19 cellular contexts compared by ENCODE assay signal in genomic region chr1:229913491-229913890, GRCh38.
DNase-seq lines count a peak whose midpoint lies in the region; ATAC-seq and TF ChIP-seq lines count a peak whose summit lies in the region.
"Had no signal": no experiment of that assay in that cellular context is flagged by ENCODE, and none has a peak within 500 bp of the region (broad histone marks: within the 10 kb centered on the region; RNA-seq: fewer than 3 reads in every experiment).

No MANE protein-coding gene starts in this region.

- H3K9me3 Mint-ChIP-seq in nephron progenitor cell: no peaks in the 10 kb centered on the region
- H3K9me3 Mint-ChIP-seq: CD8-positive, alpha-beta T cell; H9; T-helper 2 cell treated with Interferon-gamma antibody and Interleukin-4, amounts not matched to agents 5 μg/mL and 100 μg/mL, for 36 hours had no signal

- H3K27ac Mint-ChIP-seq in nephron progenitor cell: no peak overlapping the region
- H3K27ac Mint-ChIP-seq: CD8-positive, alpha-beta T cell; H9; T-helper 2 cell treated with Interferon-gamma antibody and Interleukin-4, amounts not matched to agents 5 μg/mL and 100 μg/mL, for 36 hours had no signal

- H3K4me1 Mint-ChIP-seq in nephron progenitor cell: peaks cover 8% of the 10 kb centered on the region
- H3K4me1 Mint-ChIP-seq: H9 had no signal

- no peak for TF ChIP-seq CTCF in nephron progenitor cell (IDR thresholded peaks at IDR 0.05)

- peak; percentile 8 for DNase-seq in NCI-H2029 treated with DMSO at 0.1 percent for 48 hours (lab: John Stamatoyannopoulos, UW)
- DNase-seq in NCI-H2029 (lab: John Stamatoyannopoulos, UW): no peak
- DNase-seq in COR-L47 (lab: John Stamatoyannopoulos, UW): peak; percentile 6
- peak; percentile 67 for DNase-seq in NCI-H1092 treated with DMSO at 0.1 percent for 48 hours (lab: John Stamatoyannopoulos, UW)
- DNase-seq in NCI-H69 (lab: John Stamatoyannopoulos, UW): peak; percentile 28
- no peak for DNase-seq in activated CD4-positive, CD25-positive, alpha-beta regulatory T cell (lab: John Stamatoyannopoulos, UW)
- DNase-seq in nephron progenitor cell: no peak
- DNase-seq in left cardiac atrium: no peak
- DNase-seq: CD8-positive, alpha-beta T cell; GF-D8; H9; KG1; NCI-H1694; NCI-H524 treated with DMSO at 0.1 percent for 48 hours; NK-92 treated with Interleukin-12 subunit alpha and Interleukin-12 subunit beta, amount 100 ng/mL, for 24 hours; Right ventricle myocardium superior had no signal

- no peaks in the 10 kb centered on the region for H3K36me3 Mint-ChIP-seq in nephron progenitor cell (ENCODE audit: low read depth)
- H3K36me3 Mint-ChIP-seq: CD8-positive, alpha-beta T cell had no signal

- H3K4me3 Mint-ChIP-seq in nephron progenitor cell: no peak overlapping the region
- H3K4me3 Mint-ChIP-seq: CD8-positive, alpha-beta T cell; H9; T-helper 2 cell treated with Interferon-gamma antibody and Interleukin-4, amounts not matched to agents 5 μg/mL and 100 μg/mL, for 36 hours had no signal

- ATAC-seq in left cardiac atrium: no peak
- ATAC-seq: A549; CD8-positive, alpha-beta T cell; HepG2 had no signal

- peaks cover 8% of the 10 kb centered on the region for H3K27me3 Mint-ChIP-seq in nephron progenitor cell (ENCODE audit: low read depth, poor library complexity)

- intact Hi-C loops in left cardiac atrium (cut with DNase I): no loop called here

Comparison
In these comparisons a context has a peak if more than half of its experiments do, and no peak if none do; other contexts are left out.
1. DNase-seq: peak in NCI-H2029 treated with DMSO at 0.1 percent for 48 hours (single experiment), COR-L47 (single experiment), NCI-H1092 treated with DMSO at 0.1 percent for 48 hours (single experiment) and NCI-H69 (single experiment); none in NCI-H2029 (single experiment), activated CD4-positive, CD25-positive, alpha-beta regulatory T cell (0 of 4), nephron progenitor cell (single experiment) and left cardiac atrium (single experiment).